1 cellular context compared by ENCODE assay signal in the genomic region with DNA sequence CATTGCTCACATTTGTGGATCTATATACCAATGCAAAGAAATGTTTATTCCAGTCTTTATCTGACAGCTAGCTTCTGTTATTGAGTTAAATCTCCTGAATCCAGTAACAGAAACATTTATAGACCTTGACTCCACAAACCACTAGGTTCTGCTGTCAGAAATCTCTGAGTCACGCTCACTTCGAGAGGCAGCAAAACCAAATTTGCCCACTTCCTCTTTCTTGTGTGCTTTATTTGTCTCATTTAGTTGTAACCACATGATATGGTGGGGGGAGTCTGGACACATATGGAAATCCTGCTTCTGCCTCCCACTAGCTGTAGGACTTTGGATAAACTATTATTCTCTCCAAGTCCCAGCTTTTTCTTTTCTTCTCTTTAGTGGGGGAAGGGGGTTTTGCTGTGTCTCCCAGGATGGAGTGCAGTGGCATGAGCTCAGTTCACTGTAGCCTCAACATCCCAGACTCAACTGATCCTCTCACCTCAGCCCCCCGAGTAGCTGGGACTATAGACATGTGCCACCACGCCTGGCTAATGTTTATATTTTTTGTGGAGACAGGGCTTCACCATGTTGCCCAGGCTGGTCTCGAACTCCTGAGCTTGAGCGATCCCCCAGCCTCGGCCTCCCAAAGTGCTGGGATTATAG.
A peak's percentile ranks its signal among the peaks of the same experiment; 100 is the strongest.
TF ChIP-seq lines count a peak whose summit lies in the region.

No MANE protein-coding gene starts in this region.

TF ChIP-seq in SK-N-SH, 30 proteins besides CTCF, POLR2A, EP300 and RAD21 (continued from another document):
- TF ChIP-seq, protein P1, sequence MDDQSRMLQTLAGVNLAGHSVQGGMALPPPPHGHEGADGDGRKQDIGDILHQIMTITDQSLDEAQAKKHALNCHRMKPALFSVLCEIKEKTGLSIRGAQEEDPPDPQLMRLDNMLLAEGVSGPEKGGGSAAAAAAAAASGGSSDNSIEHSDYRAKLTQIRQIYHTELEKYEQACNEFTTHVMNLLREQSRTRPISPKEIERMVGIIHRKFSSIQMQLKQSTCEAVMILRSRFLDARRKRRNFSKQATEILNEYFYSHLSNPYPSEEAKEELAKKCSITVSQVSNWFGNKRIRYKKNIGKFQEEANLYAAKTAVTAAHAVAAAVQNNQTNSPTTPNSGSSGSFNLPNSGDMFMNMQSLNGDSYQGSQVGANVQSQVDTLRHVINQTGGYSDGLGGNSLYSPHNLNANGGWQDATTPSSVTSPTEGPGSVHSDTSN (IDR thresholded peaks at IDR 0.05), result peak; percentile 42; the same call in 1 of the 2 replicates
- no peak for TF ChIP-seq YY1 (IDR thresholded peaks at IDR 0.05; ENCODE audit: low read depth)
